In the genomic region with DNA sequence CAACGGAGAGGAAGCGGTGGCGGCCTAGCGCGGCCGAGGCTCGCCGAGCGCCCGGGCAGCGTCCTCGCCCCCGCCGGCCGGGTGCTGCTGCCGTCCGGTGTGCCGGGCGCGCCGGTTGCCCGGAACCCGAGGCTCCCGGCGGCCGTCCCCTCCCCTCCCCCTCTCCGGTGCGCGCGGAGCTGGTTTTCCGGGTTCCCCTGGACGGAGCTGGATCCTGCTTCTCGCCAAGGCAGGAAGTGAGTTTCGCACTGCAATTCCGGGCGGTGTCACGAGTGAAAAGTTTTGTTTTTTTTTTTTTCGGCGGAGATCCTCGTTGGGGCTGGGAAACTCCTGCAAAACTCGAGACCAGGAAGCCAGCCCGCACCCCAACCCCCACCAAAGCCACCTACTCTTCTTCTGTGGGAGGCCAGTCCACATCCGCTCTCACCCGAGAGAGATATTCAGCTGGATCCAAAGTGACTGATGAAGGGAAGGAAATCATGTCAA, we compare ENCODE assay signal across 8 cellular contexts. TPM values are rescaled to one million over a fixed set of nuclear protein-coding genes. Genes with fewer than 3 reads are reported as not detected.
A peak's percentile ranks its signal among the peaks of the same experiment; 100 is the strongest.
DNase-seq lines count a peak whose midpoint lies in the region; ATAC-seq, FAIRE-seq and TF ChIP-seq lines count a peak whose summit lies in the region.

TSS of gene ERBIN (plus strand) at position 300 of the 486 bp plus-strand sequence. CDS start 66,144 bp downstream, outside the sequence.

- CTCF ChIA-PET in A549 (lab: Yijun Ruan, JAX), result interaction anchor here (0.6 to 2.2 kb wide), 6 partner anchors 9 to 182 kb away, joined by 3 to 5 read pairs (median 3); no protein-coding TSS in a partner anchor

- FAIRE-seq in A549 (lab: Jason Lieb, UNC) (no peak), GM18507 (lab: Jason Lieb, UNC) (peak; percentile 81)

- no peak for TF ChIP-seq RAD21 in A549 (conservative IDR thresholded peaks at IDR 0.05 in 1 of 2, IDR thresholded peaks at IDR 0.05 in 1 of 2)

- ATAC-seq in A549 (peak; percentile 45 to 55), HG03064 (IDR thresholded peaks at IDR 0.05; ENCODE audit: low read depth, unreplicated experiment) (peak; percentile 25)

- 2% methylated on average over 17 of the region's 44 CpGs for WGBS in A549 (ENCODE audit: missing lambda C conversion rate)

- H3K27me3 ChIP-seq in endocrine pancreas (ENCODE audit: control insufficient read depth, insufficient read depth, low read length), result no peaks in the 10 kb centered on the region

- H3K9me3 ChIP-seq in A549 (no peaks in the 10 kb centered on the region), endocrine pancreas (ENCODE audit: control insufficient read depth, low read length) (no peaks in the 10 kb centered on the region)

- peak within 1 kb of the TSS; percentile 80 for H3K4me2 ChIP-seq in A549

- DNase-seq in A549 (ENCODE audit: low read depth in 1 of 2, low spot score in 1 of 2) (peak; percentile 47 to 73), GM18507 (ENCODE audit: extremely low spot score, insufficient read length, low read depth) (peak; percentile 18), NOMO-1 (lab: John Stamatoyannopoulos, UW; ENCODE audit: unreplicated experiment in 2 of 2) (peak; percentile 74 to 83), mesenteric fat pad (ENCODE audit: low spot score) (peak; percentile 93)
- peak; percentile 24 for DNase-seq in activated CD8-positive, alpha-beta memory T cell treated with anti-CD3 and anti-CD28 coated beads, Interleukin-2, amount 50 U/mL, for 1 hour (ENCODE audit: extremely low read depth)
- peak; percentile 28 for DNase-seq in stimulated activated CD8-positive, alpha-beta memory T cell treated with anti-CD3 and anti-CD28 coated beads, Interleukin-15, amount 100 ng/mL, for 24 hours (ENCODE audit: low read depth)

- TF ChIP-seq POLR2A in A549 (IDR thresholded peaks at IDR 0.05; ENCODE audit: low read length), result no peak

- H3K4me1 ChIP-seq in A549 (peaks cover 50% of the 10 kb centered on the region), endocrine pancreas (ENCODE audit: control insufficient read depth, insufficient read depth, low read length) (peaks cover 16% of the 10 kb centered on the region)

- H3K4me3 ChIP-seq in A549, result peak within 1 kb of the TSS; percentile 78
- H3K4me3 ChIP-seq in endocrine pancreas (ENCODE audit: control insufficient read depth, insufficient read depth, low read length), result peak within 1 kb of the TSS; percentile 99

- no peak for TF ChIP-seq CTCF in A549 (IDR thresholded peaks at IDR 0.05)

- H3K27ac ChIP-seq in A549, result peak within 1 kb of the TSS; percentile 99

- no peak for TF ChIP-seq EP300 in A549 (IDR thresholded peaks at IDR 0.05)

- H3K9ac ChIP-seq in endocrine pancreas (ENCODE audit: control insufficient read depth, insufficient read depth, low read length), result peak within 1 kb of the TSS; percentile 91

- H3K36me3 ChIP-seq in endocrine pancreas (ENCODE audit: control insufficient read depth, insufficient read depth, low read length), result no peaks in the 10 kb centered on the region

- POLR2A ChIA-PET in A549 (lab: Yijun Ruan, JAX), result interaction anchor here (0.6 to 2.7 kb wide), 11 partner anchors 10 to 363 kb away, joined by 3 to 13 read pairs (median 3); partner anchors contain the start of genes NLN, PPWD1, SGTB and SREK1

TF ChIP-seq in A549, 52 proteins besides CTCF, POLR2A, EP300 and RAD21:
- TF ChIP-seq HDAC2 (IDR thresholded peaks at IDR 0.05), result no peak
- no peak for TF ChIP-seq CBX2 (IDR thresholded peaks at IDR 0.05; ENCODE audit: borderline replicate concordance, low read depth)
- TF ChIP-seq, protein P1, sequence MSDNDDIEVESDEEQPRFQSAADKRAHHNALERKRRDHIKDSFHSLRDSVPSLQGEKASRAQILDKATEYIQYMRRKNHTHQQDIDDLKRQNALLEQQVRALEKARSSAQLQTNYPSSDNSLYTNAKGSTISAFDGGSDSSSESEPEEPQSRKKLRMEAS (IDR thresholded peaks at IDR 0.05), result peak; percentile 53; the same call in 1 of the 2 replicates
TF ChIP-seq in A549: peak in this region for 1.

RNA-seq across cellular contexts. Expression of gene ERBIN, which starts in this region (rescaled TPM):
- polyA plus RNA-seq in A549 (2011; rRNA removed) (45.3 and 57.7 TPM in 2 replicates), A549 (2017; fragmentation: RNase III; extraction: RNeasy Plus Mini Kit Qiagen cat#74134 plus additional on column Dnase treatment) (24.3 to 25.6 TPM (median 25.6 TPM) in 3 replicates)
- 5.9 and 7.3 TPM in 2 replicates for polyA plus RNA-seq in A549 (2012; cell fraction: cytosol; rRNA removed)
- 5.6 and 8.3 TPM in 2 replicates for polyA plus RNA-seq in A549 (2012; cell fraction: nucleus; rRNA removed)
- 36.1 and 57.5 TPM in 2 replicates for polyA minus RNA-seq in A549 (2011; rRNA and poly(A)+ RNA removed)
- 54.0 TPM for total RNA-seq in mesenteric fat pad

Comparison
In these comparisons a context has a peak if more than half of its experiments do, and no peak if none do; other contexts are left out.
1. Peak in every context shown above with its lines: DNase-seq, ATAC-seq, H3K4me3 ChIP-seq and H3K27ac ChIP-seq.
2. DNase-seq: peak in every context shown above with its lines; median percentile 93 in mesenteric fat pad; 78 in NOMO-1; 60 in A549; 28 in stimulated activated CD8-positive, alpha-beta memory T cell treated with anti-CD3 and anti-CD28 coated beads, Interleukin-15, amount 100 ng/mL, for 24 hours; 24 in activated CD8-positive, alpha-beta memory T cell treated with anti-CD3 and anti-CD28 coated beads, Interleukin-2, amount 50 U/mL, for 1 hour; 18 in GM18507.